In genomic region chr1:8120693-8121260, GRCh38 we compare ENCODE assay signal across 9 cellular contexts.
DNase-seq lines count a peak whose midpoint lies in the region; ATAC-seq and TF ChIP-seq lines count a peak whose summit lies in the region.
"Had no signal": no experiment of that assay in that cellular context is flagged by ENCODE, and none has a peak within 500 bp of the region (broad histone marks: within the 10 kb centered on the region; RNA-seq: fewer than 3 reads in every experiment).

No MANE protein-coding gene starts in this region.

- peak overlapping the region in 9 of 10 donors; percentile 33 to 81 (median 66) for H3K4me3 Mint-ChIP-seq in naive thymus-derived CD4-positive, alpha-beta T cell

- peaks cover 6 to 21% (median 11%) of the 10 kb centered on the region in 7 donors for H3K4me1 Mint-ChIP-seq in naive thymus-derived CD4-positive, alpha-beta T cell

- peaks cover 0 to 6% (median 3%) of the 10 kb centered on the region in 11 donors for H3K9me3 Mint-ChIP-seq in naive thymus-derived CD4-positive, alpha-beta T cell

- H3K27ac ChIP-seq in BLaER1, result no peak overlapping the region
- peak overlapping the region; percentile 36 for H3K27ac ChIP-seq in duodenal mucosa (ENCODE audit: low read depth, low read length)
- H3K27ac ChIP-seq in naive thymus-derived CD4-positive, alpha-beta T cell (ENCODE audit: low read depth, low read length), result no peak overlapping the region

- H3K36me3 ChIP-seq in BLaER1 (no peaks in the 10 kb centered on the region), duodenal mucosa (ENCODE audit: control insufficient read depth in 1 of 2, insufficient read depth in 2 of 2, low read length in 2 of 2) (no peaks in the 10 kb centered on the region)
- H3K36me3 ChIP-seq in naive thymus-derived CD4-positive, alpha-beta T cell (ENCODE audit: control insufficient read depth in 2 of 3, insufficient read depth in 3 of 3, low read length in 3 of 3), result no peaks in the 10 kb centered on the region

- H3K27me3 ChIP-seq in BLaER1 (no peaks in the 10 kb centered on the region), duodenal mucosa (ENCODE audit: control insufficient read depth in 1 of 2, insufficient read depth in 2 of 2, low read length in 2 of 2) (no peaks in the 10 kb centered on the region)
- H3K27me3 ChIP-seq in naive thymus-derived CD4-positive, alpha-beta T cell (ENCODE audit: control insufficient read depth in 2 of 2, insufficient read depth in 2 of 2, low read length in 2 of 2), result no peaks in the 10 kb centered on the region

- ATAC-seq in naive thymus-derived CD4-positive, alpha-beta T cell, result peak; percentile 40
- no peak for ATAC-seq in GM18861 (IDR thresholded peaks at IDR 0.05; ENCODE audit: unreplicated experiment)

- DNase-seq in LHCN-M2 (ENCODE audit: low read depth) (peak; percentile 58), GM20000 (ENCODE audit: low spot score) (no peak), NCI-H1105 treated with DMSO at 0.1 percent for 48 hours (lab: John Stamatoyannopoulos, UW) (no peak), KBM-7 (no peak)
- peak in 3 of 9 donors; percentile 5 to 21 (median 13) for DNase-seq in naive thymus-derived CD4-positive, alpha-beta T cell
- DNase-seq: activated CD4-positive, alpha-beta T cell treated with anti-CD3 and anti-CD28 coated beads for 1 hour had no signal

- peaks cover 18% of the 10 kb centered on the region for H3K9me3 ChIP-seq in BLaER1
- no peaks in the 10 kb centered on the region for H3K9me3 ChIP-seq in duodenal mucosa (ENCODE audit: control insufficient read depth in 1 of 2, low read length in 2 of 2)
- no peaks in the 10 kb centered on the region for H3K9me3 ChIP-seq in naive thymus-derived CD4-positive, alpha-beta T cell (ENCODE audit: control insufficient read depth in 2 of 3, low read length in 3 of 3)

- H3K36me3 Mint-ChIP-seq in naive thymus-derived CD4-positive, alpha-beta T cell, result peaks cover 0 to 5% (median 3%) of the 10 kb centered on the region in 5 donors

- H3K4me1 ChIP-seq in BLaER1 (peaks cover 29% of the 10 kb centered on the region), duodenal mucosa (ENCODE audit: control insufficient read depth in 1 of 2, insufficient read depth in 2 of 2, low read length in 2 of 2) (peaks cover 20 to 26% of the 10 kb centered on the region in 2 donors)
- peaks cover 0 to 6% of the 10 kb centered on the region in 2 donors for H3K4me1 ChIP-seq in naive thymus-derived CD4-positive, alpha-beta T cell (ENCODE audit: control insufficient read depth in 2 of 2, insufficient read depth in 2 of 2, low read length in 2 of 2)

- CTCF ChIA-PET in naive thymus-derived CD4-positive, alpha-beta T cell (lab: Charles Lee), result no interaction called here

- H4K20me1 ChIP-seq in BLaER1, result no peaks in the 10 kb centered on the region

- POLR2A ChIA-PET in naive thymus-derived CD4-positive, alpha-beta T cell (lab: Charles Lee), result no interaction called here

- H3K4me3 ChIP-seq in BLaER1 (no peak overlapping the region), duodenal mucosa (ENCODE audit: low read depth in 1 of 2, low read length in 2 of 2) (peak overlapping the region in 1 of 2 donors; percentile 24)
- no peak overlapping the region for H3K4me3 ChIP-seq in naive thymus-derived CD4-positive, alpha-beta T cell (ENCODE audit: low read length)

- no peak for TF ChIP-seq CTCF in GM20000 (IDR thresholded peaks at IDR 0.05; ENCODE audit: extremely low read depth, missing control alignments)

- peak overlapping the region in 2 of 9 donors; percentile 11 to 61 for H3K27ac Mint-ChIP-seq in naive thymus-derived CD4-positive, alpha-beta T cell

- peaks cover 0 to 8% (median 6%) of the 10 kb centered on the region in 5 donors for H3K27me3 Mint-ChIP-seq in naive thymus-derived CD4-positive, alpha-beta T cell

- 0 out of 2 replicates have a peak overlapping the region, but pooled peaks have one; percentile 6 for H3K4me2 ChIP-seq in BLaER1

- H3K9ac ChIP-seq in BLaER1, result no peak overlapping the region
- no peak overlapping the region for H3K9ac ChIP-seq in duodenal mucosa (ENCODE audit: low read depth in 1 of 2, low read length in 2 of 2)

- in situ Hi-C loops in KBM-7 (cut with MboI; ENCODE audit: low pct_unique_long_range_greater_than_20kb, low sequenced_read_pairs), result no loop called here

- intact Hi-C loops in naive thymus-derived CD4-positive, alpha-beta T cell (cut with micrococcal nuclease), result no loop called here
